9 cellular contexts compared by ENCODE assay signal in the genomic region with DNA sequence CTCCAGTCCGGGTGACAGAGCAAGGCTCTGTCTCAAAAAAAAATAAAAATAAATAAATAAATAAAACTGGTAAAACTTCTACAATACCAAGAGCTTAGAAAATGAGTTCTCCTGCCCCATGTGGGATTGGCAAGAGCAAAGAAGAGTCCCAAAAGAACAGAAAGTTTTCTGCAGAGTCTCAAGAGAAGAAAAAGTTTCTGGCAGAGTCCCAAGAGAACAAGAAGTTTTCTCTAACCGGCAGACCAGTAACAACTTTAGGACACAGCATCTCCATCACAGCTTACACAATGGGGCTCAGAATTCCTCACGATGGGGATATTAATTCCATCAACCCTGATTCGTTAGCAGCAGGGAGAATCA. TPM values are rescaled to one million over a fixed set of nuclear protein-coding genes. Genes with fewer than 3 reads are reported as not detected.
DNase-seq lines count a peak whose midpoint lies in the region; ATAC-seq and TF ChIP-seq lines count a peak whose summit lies in the region.
"Had no signal": no experiment of that assay in that cellular context is flagged by ENCODE, and none has a peak within 500 bp of the region (broad histone marks: within the 10 kb centered on the region; RNA-seq: fewer than 3 reads in every experiment).

No MANE protein-coding gene starts in this region.

- TF ChIP-seq CTCF in HL-60 (IDR thresholded peaks at IDR 0.05; ENCODE audit: insufficient read depth, low read length): no peak
- no peak for TF ChIP-seq CTCF in ovary (IDR thresholded peaks at IDR 0.05)

- intact Hi-C loops in ovary (cut with DNase I): no loop called here
- intact Hi-C loops in posterior cingulate gyrus (cut with DNase I): loop anchor here (5.0 kb wide), 2 partner anchors 101 to 104 kb away; partner anchors contain the start of gene COG1

- peak overlapping the region; percentile 98 for H3K4me3 Mint-ChIP-seq in activated CD8-positive, alpha-beta T cell treated with anti-CD3 and anti-CD28 coated beads, Interleukin-2, amount 10 ng/mL, durations not matched to agents 7 days and 5 days
- peak overlapping the region; percentile 92 to 99 (median 97) for H3K4me3 Mint-ChIP-seq in immature natural killer cell
- peak overlapping the region; percentile 97 for H3K4me3 Mint-ChIP-seq in stimulated activated memory B cell treated with anti-CD40 and anti-IgM and Interleukin-4, amounts not matched to agents 10 μg/mL and 1 μg/mL and 100 μg/mL, for 72 hours

- H3K9me3 Mint-ChIP-seq in activated CD8-positive, alpha-beta T cell treated with anti-CD3 and anti-CD28 coated beads, Interleukin-2, amount 10 ng/mL, durations not matched to agents 7 days and 5 days (ENCODE audit: insufficient read depth): no peaks in the 10 kb centered on the region
- no peaks in the 10 kb centered on the region for H3K9me3 Mint-ChIP-seq in immature natural killer cell
- H3K9me3 Mint-ChIP-seq in stimulated activated memory B cell treated with anti-CD40 and anti-IgM and Interleukin-4, amounts not matched to agents 10 μg/mL and 1 μg/mL and 100 μg/mL, for 72 hours: no peaks in the 10 kb centered on the region

- H3K36me3 Mint-ChIP-seq in activated CD8-positive, alpha-beta T cell treated with anti-CD3 and anti-CD28 coated beads, Interleukin-2, amount 10 ng/mL, durations not matched to agents 7 days and 5 days (ENCODE audit: low read depth): peaks cover 12% of the 10 kb centered on the region
- peaks cover 6 to 15% (median 8%) of the 10 kb centered on the region in 3 donors for H3K36me3 Mint-ChIP-seq in immature natural killer cell
- peaks cover 23% of the 10 kb centered on the region for H3K36me3 Mint-ChIP-seq in stimulated activated memory B cell treated with anti-CD40 and anti-IgM and Interleukin-4, amounts not matched to agents 10 μg/mL and 1 μg/mL and 100 μg/mL, for 72 hours

- no peaks in the 10 kb centered on the region for H3K36me3 ChIP-seq in ovary
- H3K36me3 ChIP-seq: adrenal gland had no signal

- H3K4me3 ChIP-seq in HL-60 (replicated peaks; ENCODE audit: insufficient read depth, low read length) (peak overlapping the region; percentile 87), ovary (no peak overlapping the region)

- H3K27ac ChIP-seq in HL-60 (replicated peaks): peak overlapping the region; percentile 82
- H3K27ac ChIP-seq in ovary: no peak overlapping the region

- H3K27me3 ChIP-seq in HL-60 (ENCODE audit: insufficient read depth, poor library complexity, severe bottlenecking): no peaks in the 10 kb centered on the region
- no peaks in the 10 kb centered on the region for H3K27me3 ChIP-seq in ovary
- H3K27me3 ChIP-seq: adrenal gland had no signal

- no peak for ATAC-seq in activated CD8-positive, alpha-beta T cell treated with anti-CD3 and anti-CD28 coated beads, Interleukin-2, amount 10 ng/mL, durations not matched to agents 7 days and 5 days
- ATAC-seq in stimulated activated memory B cell treated with anti-CD40 and anti-IgM and Interleukin-4, amounts not matched to agents 10 μg/mL and 1 μg/mL and 100 μg/mL, for 72 hours: no peak
- ATAC-seq in HG02588 (IDR thresholded peaks at IDR 0.05; ENCODE audit: unreplicated experiment): no peak

- WGBS in ovary, 3 donors: 24 to 28% (median 26%) methylated on average over 4 of the region's 4 CpGs

- CTCF ChIA-PET in activated CD8-positive, alpha-beta T cell treated with anti-CD3 and anti-CD28 coated beads, Interleukin-2, amount 10 ng/mL, durations not matched to agents 7 days and 5 days (lab: Charles Lee): interaction anchor here (1.0 kb wide), 1 partner anchor 65 kb away, joined by 3 read pairs; no protein-coding TSS in a partner anchor

- DNase-seq in HL-60 (ENCODE audit: low read depth in 1 of 2, low spot score in 1 of 2) (no peak), immature natural killer cell (no peak), ovary (no peak), dermis blood vessel endothelial cell (no peak), posterior cingulate gyrus (no peak)
- no peak for DNase-seq in activated CD8-positive, alpha-beta T cell treated with anti-CD3 and anti-CD28 coated beads, Interleukin-2, amount 10 ng/mL, durations not matched to agents 7 days and 5 days

- no peaks in the 10 kb centered on the region for H3K9me3 ChIP-seq in ovary
- H3K9me3 ChIP-seq: adrenal gland had no signal

- H3K4me1 ChIP-seq in ovary (ENCODE audit: insufficient read depth): peaks cover 2% of the 10 kb centered on the region

- peaks cover 12% of the 10 kb centered on the region for H3K4me1 Mint-ChIP-seq in activated CD8-positive, alpha-beta T cell treated with anti-CD3 and anti-CD28 coated beads, Interleukin-2, amount 10 ng/mL, durations not matched to agents 7 days and 5 days (ENCODE audit: low read depth)
- peaks cover 33 to 38% of the 10 kb centered on the region in 2 donors for H3K4me1 Mint-ChIP-seq in immature natural killer cell
- peaks cover 30% of the 10 kb centered on the region for H3K4me1 Mint-ChIP-seq in stimulated activated memory B cell treated with anti-CD40 and anti-IgM and Interleukin-4, amounts not matched to agents 10 μg/mL and 1 μg/mL and 100 μg/mL, for 72 hours

- no peak for TF ChIP-seq EP300 in ovary (IDR thresholded peaks at IDR 0.05)

- TF ChIP-seq POLR2A in ovary (IDR thresholded peaks at IDR 0.05): no peak

- peaks cover 5% of the 10 kb centered on the region for H3K27me3 Mint-ChIP-seq in activated CD8-positive, alpha-beta T cell treated with anti-CD3 and anti-CD28 coated beads, Interleukin-2, amount 10 ng/mL, durations not matched to agents 7 days and 5 days (ENCODE audit: low read depth)
- peaks cover 3 to 8% (median 4%) of the 10 kb centered on the region in 3 donors for H3K27me3 Mint-ChIP-seq in immature natural killer cell (ENCODE audit: low read depth in 3 of 3)
- H3K27me3 Mint-ChIP-seq in stimulated activated memory B cell treated with anti-CD40 and anti-IgM and Interleukin-4, amounts not matched to agents 10 μg/mL and 1 μg/mL and 100 μg/mL, for 72 hours: peaks cover 16% of the 10 kb centered on the region

- H3K27ac Mint-ChIP-seq in activated CD8-positive, alpha-beta T cell treated with anti-CD3 and anti-CD28 coated beads, Interleukin-2, amount 10 ng/mL, durations not matched to agents 7 days and 5 days: peak overlapping the region; percentile 95
- H3K27ac Mint-ChIP-seq in immature natural killer cell: peak overlapping the region in 5 of 6 donors; percentile 37 to 92 (median 69)
- no peak overlapping the region for H3K27ac Mint-ChIP-seq in stimulated activated memory B cell treated with anti-CD40 and anti-IgM and Interleukin-4, amounts not matched to agents 10 μg/mL and 1 μg/mL and 100 μg/mL, for 72 hours

- POLR2A ChIA-PET in activated CD8-positive, alpha-beta T cell treated with anti-CD3 and anti-CD28 coated beads, Interleukin-2, amount 10 ng/mL, durations not matched to agents 7 days and 5 days (lab: Charles Lee): no interaction called here

RNA-seq across cellular contexts. Expression of gene SLC39A11, which starts 1.1 kb away (rescaled TPM):
- 10 to 100 TPM; 20.2 to 20.5 TPM for total RNA-seq in activated CD8-positive, alpha-beta T cell treated with anti-CD3 and anti-CD28 coated beads, Interleukin-2, amount 10 ng/mL, durations not matched to agents 7 days and 5 days
- polyA plus RNA-seq in immature natural killer cell: 10 to 100 TPM; 13.7 to 25.8 (median 16.2) TPM
- total RNA-seq in ovary: 10 to 100 TPM in 4 of 7 donors, 1 to 10 TPM in 3; 8.3 to 21.2 (median 10.1) TPM
- 10 to 100 TPM in 1 of 2 donors, 1 to 10 TPM in 1; 4.0 to 14.2 TPM for polyA plus RNA-seq in ovary
- total RNA-seq in dermis blood vessel endothelial cell: 11.1 and 17.4 TPM in 2 replicates
